In genomic region chr12:108857158-108857407, GRCh38 we compare ENCODE assay signal across 9 cellular contexts. TPM values are rescaled to one million over a fixed set of nuclear protein-coding genes. Genes with fewer than 3 reads are reported as not detected.
A peak's percentile ranks its signal among the peaks of the same experiment; 100 is the strongest.
DNase-seq lines count a peak whose midpoint lies in the region; FAIRE-seq and TF ChIP-seq lines count a peak whose summit lies in the region.
"Had no signal": no experiment of that assay in that cellular context is flagged by ENCODE, and none has a peak within 500 bp of the region (broad histone marks: within the 10 kb centered on the region; RNA-seq: fewer than 3 reads in every experiment).

No MANE protein-coding gene starts in this region.

- DNase-seq in A673 (ENCODE audit: low spot score) (no peak), HFFc6 (no peak), kidney (no peak), testis (no peak), NCI-H2081 treated with DMSO at 0.1 percent for 48 hours (lab: John Stamatoyannopoulos, UW) (no peak), retina (no peak), activated gamma-delta T cell (lab: John Stamatoyannopoulos, UW) (no peak)

- POLR2A ChIA-PET in A673 (lab: Charles Lee; ENCODE audit: low non-redundant PET): interaction anchor here (0.6 kb wide), 1 partner anchor 387 kb away, joined by 4 read pairs; no protein-coding TSS in a partner anchor

- BruUV-seq in A673 (replicated peaks; lab: Mats Ljungman, UMichigan): no TSS peak

- H3K27me3 ChIP-seq in A673 (replicated peaks; ENCODE audit: insufficient read depth, low read depth, low read length, poor library complexity) (no peaks in the 10 kb centered on the region), testis (no peaks in the 10 kb centered on the region)

- H3K36me3 Mint-ChIP-seq in HFFc6 (ENCODE audit: low read depth): peaks cover 39% of the 10 kb centered on the region

- peaks cover 12% of the 10 kb centered on the region for H3K27me3 Mint-ChIP-seq in HFFc6 (ENCODE audit: insufficient read depth)

- H3K4me3 Mint-ChIP-seq in HFFc6: peak overlapping the region; percentile 98

- H3K27ac Mint-ChIP-seq in HFFc6: peak overlapping the region; percentile 100

- H3K9ac ChIP-seq in kidney (ENCODE audit: low read length in 2 of 2): peak overlapping the region; percentile 74 to 100

- TF ChIP-seq CTCF in A673 (conservative IDR thresholded peaks at IDR 0.05; ENCODE audit: low read depth, low read length): no peak
- no peak for TF ChIP-seq CTCF in HFFc6 (IDR thresholded peaks at IDR 0.05)
- no peak for TF ChIP-seq CTCF in kidney (IDR thresholded peaks at IDR 0.05; ENCODE audit: borderline replicate concordance, extremely low read depth, insufficient read depth)
- TF ChIP-seq CTCF in testis (IDR thresholded peaks at IDR 0.05): no peak

- 0 to 1% (median 0%) methylated on average over 28 to 30 of the region's 30 CpGs for WGBS in adipose tissue, 3 donors
- WGBS in testis, 2 donors: 1 to 3% methylated on average over 6 to 21 of the region's 30 CpGs

- peaks cover 33% of the 10 kb centered on the region for H3K4me1 ChIP-seq in A673 (ENCODE audit: insufficient read depth, low read length, poor library complexity, severe bottlenecking)
- H3K4me1 ChIP-seq in kidney (ENCODE audit: control insufficient read depth in 1 of 2, insufficient read depth in 1 of 2, low read depth in 1 of 2, low read length in 2 of 2): peaks cover 27 to 32% of the 10 kb centered on the region in 2 donors
- peaks cover 37% of the 10 kb centered on the region for H3K4me1 ChIP-seq in testis

- H3K4me3 ChIP-seq in A673 (ENCODE audit: low read depth, low read length, poor library complexity, severe bottlenecking): peak overlapping the region; percentile 85
- peak overlapping the region; percentile 85 to 100 for H3K4me3 ChIP-seq in kidney (ENCODE audit: low read length in 2 of 2)
- H3K4me3 ChIP-seq in testis: peak overlapping the region; percentile 71 to 77

- intact Hi-C loops in A673 (cut with micrococcal nuclease; ENCODE audit: unreplicated experiment) (loop anchor here (5.0 to 10.0 kb wide), 2 partner anchors 238 to 605 kb away; partner anchors contain the start of genes ALKBH2 and UNG), kidney (cut with DNase I) (no loop called here), testis (cut with DNase I; ENCODE audit: low total_unique reads) (loop anchor here (10.0 kb wide), 1 partner anchor 192 kb away; no protein-coding TSS in a partner anchor)

- H3K4me1 Mint-ChIP-seq in HFFc6 (ENCODE audit: low read depth): peaks cover 57% of the 10 kb centered on the region

- peak overlapping the region; percentile 89 for H3K27ac ChIP-seq in A673 (ENCODE audit: low read depth, low read length, poor library complexity, severe bottlenecking)
- peak overlapping the region; percentile 63 for H3K27ac ChIP-seq in adipose tissue (ENCODE audit: low read depth, low read length)
- H3K27ac ChIP-seq in kidney (ENCODE audit: low read depth in 2 of 2, low read length in 2 of 2): peak overlapping the region; percentile 87 to 98
- H3K27ac ChIP-seq in testis: peak overlapping the region; percentile 67 to 88

- H3K9me3 ChIP-seq in A673 (ENCODE audit: low read depth, low read length, poor library complexity, severe bottlenecking) (peaks cover 4% of the 10 kb centered on the region), kidney (ENCODE audit: control insufficient read depth in 1 of 2, low read length in 2 of 2) (no peaks in the 10 kb centered on the region), testis (no peaks in the 10 kb centered on the region)

- peaks cover 17% of the 10 kb centered on the region for H3K9me3 Mint-ChIP-seq in HFFc6

- peaks cover 9% of the 10 kb centered on the region for H3K36me3 ChIP-seq in A673 (ENCODE audit: insufficient read depth, low read length, poor library complexity, severe bottlenecking)
- H3K36me3 ChIP-seq in kidney (ENCODE audit: control insufficient read depth in 1 of 2, insufficient read depth in 2 of 2, low read length in 2 of 2): no peaks in the 10 kb centered on the region
- H3K36me3 ChIP-seq in testis (ENCODE audit: low read depth, missing control alignments): no peaks in the 10 kb centered on the region

- FAIRE-seq in kidney (lab: Jason Lieb, UNC): no peak

- TF ChIP-seq POLR2A in testis (IDR thresholded peaks at IDR 0.05): no peak

- CTCF ChIA-PET in A673 (lab: Charles Lee): no interaction called here

RNA-seq across cellular contexts. Expression of gene SSH1, which starts 0.3 kb away (rescaled TPM):
- total RNA-seq in A673 (2021): 36.1 and 39.0 TPM in 2 replicates
- 10 to 100 TPM; 75.8 to 96.2 (median 79.1) TPM for total RNA-seq in HFFc6 (2021; fragmentation: NEBNext Ultra II Directional; extraction: Animal tissue kit (Norgen Biotek cat#: 25700))
- polyA plus RNA-seq in adipose tissue: 10 to 100 TPM in 1 of 3 donors, 1 to 10 TPM in 2; 2.8 to 11.2 (median 9.4) TPM
- 32.5 TPM for total RNA-seq in kidney
- 3.6 TPM for polyA plus RNA-seq in kidney (ENCODE audit: insufficient read depth, low read depth, low replicate concordance)
- total RNA-seq in testis: 10 to 100 TPM; 29.1 to 31.5 TPM
- 18.9 TPM for polyA plus RNA-seq in testis (ENCODE audit: insufficient read depth, low read depth, low replicate concordance)

RNA-seq across cellular contexts. Expression of gene DAO, which starts 22.8 kb away (rescaled TPM):
- total RNA-seq in A673 (2021) (not detected in 2 replicates), kidney (0.41 TPM), testis (under 1 TPM; 0.79 to 0.81 TPM)
- not detected for total RNA-seq in HFFc6 (2021; fragmentation: NEBNext Ultra II Directional; extraction: Animal tissue kit (Norgen Biotek cat#: 25700))
- polyA plus RNA-seq in adipose tissue (not detected), kidney (ENCODE audit: insufficient read depth, low read depth, low replicate concordance) (50.4 TPM), testis (ENCODE audit: insufficient read depth, low read depth, low replicate concordance) (0.46 TPM)
- total RNA-seq: glomerular endothelial cell had no signal
